Comparison of ENCODE assay signal across 18 cellular contexts in genomic region chr20:49074521-49074920, GRCh38. TPM values are rescaled to one million over a fixed set of nuclear protein-coding genes. Genes with fewer than 3 reads are reported as not detected.
A peak's percentile ranks its signal among the peaks of the same experiment; 100 is the strongest.
DNase-seq lines count a peak whose midpoint lies in the region; ATAC-seq, FAIRE-seq and TF ChIP-seq lines count a peak whose summit lies in the region.
"Had no signal": no experiment of that assay in that cellular context is flagged by ENCODE, and none has a peak within 500 bp of the region (broad histone marks: within the 10 kb centered on the region; RNA-seq: fewer than 3 reads in every experiment).

No MANE protein-coding gene starts in this region.

- H4K20me1 ChIP-seq in K562 (replicated peaks; ENCODE audit: control insufficient read depth, insufficient read depth, low read length): no peaks in the 10 kb centered on the region

- H3K27ac Mint-ChIP-seq in activated CD4-positive, alpha-beta T cell treated with anti-CD3 and anti-CD28 coated beads for 36 hours: peak overlapping the region; percentile 68
- peak overlapping the region; percentile 12 for H3K27ac Mint-ChIP-seq in activated naive CD4-positive, alpha-beta T cell treated with anti-CD3 and anti-CD28 coated beads, Interleukin-2, amount 50 U/mL, for 24 hours
- H3K27ac Mint-ChIP-seq in activated naive CD4-positive, alpha-beta T cell treated with anti-CD3 and anti-CD28 coated beads, Interleukin-2, amount 50 U/mL, for 72 hours: peak overlapping the region in 1 of 2 donors; percentile 1
- H3K27ac Mint-ChIP-seq in natural killer cell treated with Interleukin-12 subunit alpha and Interleukin-12 subunit beta and Interleukin-15 and Interleukin-18, amount 100 ng/mL, for 72 hours: no peak overlapping the region

- in situ Hi-C loops in K562 (cut with MboI): no loop called here

- H3K36me3 ChIP-seq in K562 (ENCODE audit: control insufficient read depth, insufficient read depth, low read length): peaks cover 93% of the 10 kb centered on the region
- H3K36me3 ChIP-seq in trophoblast cell (ENCODE audit: control insufficient read depth in 1 of 2, insufficient read depth in 2 of 2, low read length in 2 of 2): peaks cover 37 to 50% of the 10 kb centered on the region in 2 experiments

- no peak overlapping the region for H3K14ac ChIP-seq in trophoblast cell (ENCODE audit: low read length)

- peaks cover 46% of the 10 kb centered on the region for H3K36me3 Mint-ChIP-seq in activated CD4-positive, alpha-beta T cell treated with anti-CD3 and anti-CD28 coated beads for 36 hours (ENCODE audit: low read depth)
- peaks cover 10% of the 10 kb centered on the region for H3K36me3 Mint-ChIP-seq in activated naive CD4-positive, alpha-beta T cell treated with anti-CD3 and anti-CD28 coated beads, Interleukin-2, amount 50 U/mL, for 24 hours
- peaks cover 4 to 24% of the 10 kb centered on the region in 2 donors for H3K36me3 Mint-ChIP-seq in activated naive CD4-positive, alpha-beta T cell treated with anti-CD3 and anti-CD28 coated beads, Interleukin-2, amount 50 U/mL, for 72 hours
- peaks cover 23% of the 10 kb centered on the region for H3K36me3 Mint-ChIP-seq in natural killer cell treated with Interleukin-12 subunit alpha and Interleukin-12 subunit beta and Interleukin-15 and Interleukin-18, amount 100 ng/mL, for 72 hours

- 84% methylated on average over 2 of the region's 2 CpGs for WGBS in K562 (ENCODE audit: insufficient coverage, low coverage, missing lambda C conversion rate)
- no CpG with 5 or more reads among the region's 2 CpGs for WGBS in trophoblast cell (ENCODE audit: extremely low coverage, insufficient coverage, insufficient read length)

- no peak for TF ChIP-seq RAD21 in K562 (CRISPR knock-in tag; conservative IDR thresholded peaks at IDR 0.05 in 1 of 2, IDR thresholded peaks at IDR 0.05 in 1 of 2)

- H2AFZ ChIP-seq in K562 (ENCODE audit: low read depth, low read length): no peak overlapping the region
- H2AFZ ChIP-seq in trophoblast cell (ENCODE audit: insufficient read depth, low read length, poor library complexity): no peak overlapping the region

- no peaks in the 10 kb centered on the region for H3K9me1 ChIP-seq in K562 (ENCODE audit: control insufficient read depth, insufficient read depth, low read length)

- no peaks in the 10 kb centered on the region for H3K9me3 Mint-ChIP-seq in activated CD4-positive, alpha-beta T cell treated with anti-CD3 and anti-CD28 coated beads for 36 hours (ENCODE audit: low read depth)
- no peaks in the 10 kb centered on the region for H3K9me3 Mint-ChIP-seq in activated naive CD4-positive, alpha-beta T cell treated with anti-CD3 and anti-CD28 coated beads, Interleukin-2, amount 50 U/mL, for 24 hours
- no peaks in the 10 kb centered on the region for H3K9me3 Mint-ChIP-seq in activated naive CD4-positive, alpha-beta T cell treated with anti-CD3 and anti-CD28 coated beads, Interleukin-2, amount 50 U/mL, for 72 hours
- no peaks in the 10 kb centered on the region for H3K9me3 Mint-ChIP-seq in natural killer cell treated with Interleukin-12 subunit alpha and Interleukin-12 subunit beta and Interleukin-15 and Interleukin-18, amount 100 ng/mL, for 72 hours
- H3K9me3 Mint-ChIP-seq: CD14-positive monocyte, H9 had no signal

- H3K18ac ChIP-seq in trophoblast cell (ENCODE audit: low read length): no peak overlapping the region

- CTCF ChIA-PET in activated CD4-positive, alpha-beta T cell treated with anti-CD3 and anti-CD28 coated beads for 36 hours (lab: Charles Lee): interaction anchor here (1.4 kb wide), 1 partner anchor 9 kb away, joined by 4 read pairs; no protein-coding TSS in a partner anchor
- CTCF ChIA-PET in K562 (lab: Yijun Ruan, JAX; ENCODE audit: low intra/inter-chr PET ratio): no interaction called here

- no peak overlapping the region for H2BK5ac ChIP-seq in trophoblast cell (ENCODE audit: low read depth, low read length, poor library complexity)

- H3K27ac ChIP-seq in K562 (ENCODE audit: extremely low read depth, low read depth, low read length): no peak overlapping the region
- H3K27ac ChIP-seq in trophoblast cell (ENCODE audit: low read depth, low read length): no peak overlapping the region
- H3K27ac ChIP-seq: 22Rv1, Peyer's patch had no signal

- H3K27me3 ChIP-seq in K562 (ENCODE audit: control insufficient read depth in 2 of 2, insufficient read depth in 2 of 2, low read length in 2 of 2) (no peaks in the 10 kb centered on the region), trophoblast cell (ENCODE audit: insufficient read depth, low read length) (no peaks in the 10 kb centered on the region)
- H3K27me3 ChIP-seq: Peyer's patch had no signal

- intact Hi-C loops in activated CD4-positive, alpha-beta T cell treated with anti-CD3 and anti-CD28 coated beads for 36 hours (cut with DNase I, micrococcal nuclease): no loop called here
- intact Hi-C loops in K562 (cut with micrococcal nuclease): no loop called here

- no peak overlapping the region for H2AK5ac ChIP-seq in trophoblast cell (ENCODE audit: low read length)

- H2BK120ac ChIP-seq in trophoblast cell (ENCODE audit: insufficient read depth, low read length, poor library complexity): no peak overlapping the region

- H3K4me1 Mint-ChIP-seq in activated CD4-positive, alpha-beta T cell treated with anti-CD3 and anti-CD28 coated beads for 36 hours: peaks cover 4% of the 10 kb centered on the region
- H3K4me1 Mint-ChIP-seq in activated naive CD4-positive, alpha-beta T cell treated with anti-CD3 and anti-CD28 coated beads, Interleukin-2, amount 50 U/mL, for 24 hours: peaks cover 8% of the 10 kb centered on the region
- peaks cover 0 to 2% of the 10 kb centered on the region in 2 donors for H3K4me1 Mint-ChIP-seq in natural killer cell treated with Interleukin-12 subunit alpha and Interleukin-12 subunit beta and Interleukin-15 and Interleukin-18, amount 100 ng/mL, for 72 hours (ENCODE audit: low read depth in 2 of 2)
- H3K4me1 Mint-ChIP-seq: CD14-positive monocyte, H9 had no signal

- POLR2A ChIA-PET in activated CD4-positive, alpha-beta T cell treated with anti-CD3 and anti-CD28 coated beads for 36 hours (lab: Charles Lee): interaction anchor here (0.6 to 0.7 kb wide), 2 partner anchors 50 to 171 kb away, joined by 3 to 5 read pairs; no protein-coding TSS in a partner anchor
- POLR2A ChIA-PET in K562 (lab: Yijun Ruan, JAX): interaction anchor here (1.4 to 2.0 kb wide), 2 partner anchors 9 to 25 kb away, joined by 4 to 6 read pairs; no protein-coding TSS in a partner anchor

- H4K91ac ChIP-seq in trophoblast cell (ENCODE audit: low read depth, low read length): no peak overlapping the region

- no peak overlapping the region for H4K8ac ChIP-seq in trophoblast cell (ENCODE audit: low read depth, low read length)

- H3K79me1 ChIP-seq in trophoblast cell (ENCODE audit: low read length): no peaks in the 10 kb centered on the region

- no peak overlapping the region for H3K23ac ChIP-seq in trophoblast cell (ENCODE audit: low read length)

- H3K4ac ChIP-seq in trophoblast cell (ENCODE audit: low read depth, low read length): no peak overlapping the region

- 0 out of 3 replicates have a peak, but pooled peaks cover 4% of the 10 kb centered on the region for H3K79me2 ChIP-seq in K562 (ENCODE audit: control insufficient read depth, insufficient read depth, low read length)
- H3K79me2 ChIP-seq in trophoblast cell (ENCODE audit: control insufficient read depth, insufficient read depth, low read length, poor library complexity): no peaks in the 10 kb centered on the region

- no TSS peak for BruUV-seq in K562 (replicated peaks; lab: Mats Ljungman, UMichigan)

- H3K4me3 ChIP-seq in K562 (no peak overlapping the region), trophoblast cell (ENCODE audit: low read depth, low read length) (no peak overlapping the region)
- H3K4me3 ChIP-seq: Peyer's patch had no signal

- H4K12ac ChIP-seq in trophoblast cell (ENCODE audit: low read depth, low read length): no peak overlapping the region

- no peak overlapping the region for H3K4me2 ChIP-seq in K562 (ENCODE audit: insufficient read depth, low read length)
- no peak overlapping the region for H3K4me2 ChIP-seq in trophoblast cell (ENCODE audit: low read length)

- TF ChIP-seq POLR2A in K562 (conservative IDR thresholded peaks at IDR 0.05): no peak

- H3K4me3 Mint-ChIP-seq in activated CD4-positive, alpha-beta T cell treated with anti-CD3 and anti-CD28 coated beads for 36 hours: no peak overlapping the region
- H3K4me3 Mint-ChIP-seq in activated naive CD4-positive, alpha-beta T cell treated with anti-CD3 and anti-CD28 coated beads, Interleukin-2, amount 50 U/mL, for 24 hours: no peak overlapping the region
- no peak overlapping the region for H3K4me3 Mint-ChIP-seq in natural killer cell treated with Interleukin-12 subunit alpha and Interleukin-12 subunit beta and Interleukin-15 and Interleukin-18, amount 100 ng/mL, for 72 hours
- H3K4me3 Mint-ChIP-seq: CD14-positive monocyte, H9 had no signal

- DNase-seq in activated CD4-positive, alpha-beta T cell treated with anti-CD3 and anti-CD28 coated beads for 36 hours: no peak
- no peak for DNase-seq in activated CD4-positive, alpha-beta T cell treated with anti-CD3 and anti-CD28 coated beads for 48 hours
- no peak for DNase-seq in activated naive CD4-positive, alpha-beta T cell treated with anti-CD3 and anti-CD28 coated beads, Interleukin-2, amount 50 U/mL, for 72 hours (ENCODE audit: low spot score in 2 of 2)
- no peak for DNase-seq in K562 (ENCODE audit: extremely low read depth in 1 of 4, low spot score in 3 of 4)
- peak; percentile 27 to 91 for DNase-seq in trophoblast cell
- DNase-seq in natural killer cell treated with Interleukin-12 subunit alpha and Interleukin-12 subunit beta and Interleukin-15 and Interleukin-18, amount 100 ng/mL, for 72 hours (ENCODE audit: low spot score): no peak
- DNase-seq: AML-193; DMS79 treated with DMSO at 0.1 percent for 48 hours; H9; NCI-H1092 treated with DMSO at 0.1 percent for 48 hours; NCI-H748 treated with DMSO at 0.1 percent for 48 hours; NK-92 treated with Interleukin-12 subunit alpha and Interleukin-12 subunit beta, amount 100 ng/mL, for 24 hours; Peyer's patch had no signal

- H3K9ac ChIP-seq in K562 (ENCODE audit: insufficient read depth in 1 of 2, low read depth in 2 of 2, low read length in 2 of 2) (no peak overlapping the region), trophoblast cell (ENCODE audit: low read length) (no peak overlapping the region)

- no peaks in the 10 kb centered on the region for H3K27me3 Mint-ChIP-seq in activated CD4-positive, alpha-beta T cell treated with anti-CD3 and anti-CD28 coated beads for 36 hours
- H3K27me3 Mint-ChIP-seq in activated naive CD4-positive, alpha-beta T cell treated with anti-CD3 and anti-CD28 coated beads, Interleukin-2, amount 50 U/mL, for 24 hours: no peaks in the 10 kb centered on the region
- no peaks in the 10 kb centered on the region for H3K27me3 Mint-ChIP-seq in natural killer cell treated with Interleukin-12 subunit alpha and Interleukin-12 subunit beta and Interleukin-15 and Interleukin-18, amount 100 ng/mL, for 72 hours

- H3K9me3 ChIP-seq in K562 (replicated peaks; ENCODE audit: control insufficient read depth, insufficient read depth, low read depth, low read length) (no peaks in the 10 kb centered on the region), trophoblast cell (ENCODE audit: insufficient read depth, low read depth, low read length) (no peaks in the 10 kb centered on the region)
- H3K9me3 ChIP-seq: Peyer's patch had no signal

- peak; percentile 65 for FAIRE-seq in K562 (lab: Jason Lieb, UNC)

- TF ChIP-seq CTCF in K562 (IDR thresholded peaks at IDR 0.05 in 2 of 3, conservative IDR thresholded peaks at IDR 0.05 in 1 of 3; ENCODE audit: insufficient read depth in 2 of 3, low read depth in 1 of 3, low read length in 3 of 3): no peak

- no peak for ATAC-seq in activated CD4-positive, alpha-beta T cell treated with anti-CD3 and anti-CD28 coated beads for 36 hours
- no peak for ATAC-seq in activated naive CD4-positive, alpha-beta T cell treated with anti-CD3 and anti-CD28 coated beads, Interleukin-2, amount 50 U/mL, for 72 hours
- no peak for ATAC-seq in K562
- no peak for ATAC-seq in natural killer cell treated with Interleukin-12 subunit alpha and Interleukin-12 subunit beta and Interleukin-15 and Interleukin-18, amount 100 ng/mL, for 72 hours
- ATAC-seq in HG02571 (IDR thresholded peaks at IDR 0.05; ENCODE audit: unreplicated experiment): no peak
- ATAC-seq: Right ventricle myocardium inferior had no signal

- no peak for TF ChIP-seq EP300 in K562 (IDR thresholded peaks at IDR 0.05; ENCODE audit: low read length)

- no peak overlapping the region for H2BK12ac ChIP-seq in trophoblast cell (ENCODE audit: low read length)

- H3K4me1 ChIP-seq in K562 (replicated peaks in 1 of 2; ENCODE audit: control insufficient read depth in 2 of 2, insufficient read depth in 2 of 2, low read length in 2 of 2) (no peaks in the 10 kb centered on the region), trophoblast cell (ENCODE audit: control insufficient read depth in 1 of 2, insufficient read depth in 2 of 2, low read length in 2 of 2) (no peaks in the 10 kb centered on the region)
- H3K4me1 ChIP-seq: Peyer's patch had no signal

RNA-seq across cellular contexts. Expression of gene CSE1L, which starts 28.4 kb away (rescaled TPM):
- 100 to 1,000 TPM; 119 to 126 TPM for total RNA-seq in activated CD4-positive, alpha-beta T cell treated with anti-CD3 and anti-CD28 coated beads for 36 hours
- total RNA-seq in activated naive CD4-positive, alpha-beta T cell treated with anti-CD3 and anti-CD28 coated beads, Interleukin-2, amount 50 U/mL, for 72 hours: 100 to 1,000 TPM in 1 of 2 donors, 10 to 100 TPM in 1; 78.6 to 108 TPM
- 43.1 and 111 TPM in 2 replicates for total RNA-seq in K562 (2011; cell fraction: chromatin; rRNA removed; ENCODE audit: low replicate concordance)
- 30.4 and 30.7 TPM in 2 replicates for total RNA-seq in K562 (2011; cell fraction: nucleolus; rRNA removed)
- 50.2 and 60.6 TPM in 2 replicates for total RNA-seq in K562 (2011; cell fraction: nucleoplasm; rRNA removed)
- total RNA-seq in K562 (2014; rRNA removed) (163 and 169 TPM in 2 replicates), K562 (2014; rRNA removed; fragmentation: Illumina TruSeq; extraction: Trizol) (280 and 305 TPM in 2 replicates), K562 (2015; rRNA removed; fragmentation: Illumina TruSeq; extraction: Trizol) (228 and 249 TPM in 2 replicates), K562 (2021) (206 and 219 TPM in 2 replicates)
- polyA plus RNA-seq in K562 (2011; rRNA removed) (152 and 223 TPM in 2 replicates), K562 (2014; fragmentation: Illumina TruSeq; extraction: Trizol) (203 and 255 TPM in 2 replicates), K562 (2014; fragmentation: Nextera tagmentation; extraction: Ambion mirVana) (100 to 1,000 TPM; 138 to 209 TPM), K562 (2014; rRNA removed) (171 and 188 TPM in 2 replicates)
- 51.7 and 85.9 TPM in 2 replicates for polyA plus RNA-seq in K562 (2011; cell fraction: cytosol; rRNA removed)
- polyA plus RNA-seq in K562 (2011; cell fraction: nucleus; rRNA removed): 47.4 and 55.3 TPM in 2 replicates
- 102 and 125 TPM in 2 replicates for polyA plus RNA-seq in K562 (2012)
- polyA minus RNA-seq in K562 (2011; rRNA and poly(A)+ RNA removed): 239 and 241 TPM in 2 replicates
- 72.9 and 95.6 TPM in 2 replicates for polyA minus RNA-seq in K562 (2011; cell fraction: cytosol; rRNA and poly(A)+ RNA removed)
- 23.7 and 44.5 TPM in 2 replicates for polyA minus RNA-seq in K562 (2011; cell fraction: nucleus; rRNA and poly(A)+ RNA removed)
- 117 TPM in 2 replicates for polyA plus RNA-seq in trophoblast cell (2013)
- total RNA-seq in natural killer cell treated with Interleukin-12 subunit alpha and Interleukin-12 subunit beta and Interleukin-15 and Interleukin-18, amount 100 ng/mL, for 72 hours: 100 to 1,000 TPM in 1 of 2 donors, 10 to 100 TPM in 1; 69.1 to 108 TPM

Comparison
In these comparisons a context has a peak if more than half of its experiments do, and no peak if none do; other contexts are left out.
1. DNase-seq: peak in trophoblast cell (2 of 2); none in activated CD4-positive, alpha-beta T cell treated with anti-CD3 and anti-CD28 coated beads for 36 hours (single experiment), activated CD4-positive, alpha-beta T cell treated with anti-CD3 and anti-CD28 coated beads for 48 hours (single experiment), activated naive CD4-positive, alpha-beta T cell treated with anti-CD3 and anti-CD28 coated beads, Interleukin-2, amount 50 U/mL, for 72 hours (0 of 2), K562 (0 of 4) and natural killer cell treated with Interleukin-12 subunit alpha and Interleukin-12 subunit beta and Interleukin-15 and Interleukin-18, amount 100 ng/mL, for 72 hours (single experiment).
2. H3K27ac Mint-ChIP-seq: peak in activated CD4-positive, alpha-beta T cell treated with anti-CD3 and anti-CD28 coated beads for 36 hours (single experiment) and activated naive CD4-positive, alpha-beta T cell treated with anti-CD3 and anti-CD28 coated beads, Interleukin-2, amount 50 U/mL, for 24 hours (single experiment); none in natural killer cell treated with Interleukin-12 subunit alpha and Interleukin-12 subunit beta and Interleukin-15 and Interleukin-18, amount 100 ng/mL, for 72 hours (0 of 2).